1 cellular context compared by ENCODE assay signal in the genomic region with DNA sequence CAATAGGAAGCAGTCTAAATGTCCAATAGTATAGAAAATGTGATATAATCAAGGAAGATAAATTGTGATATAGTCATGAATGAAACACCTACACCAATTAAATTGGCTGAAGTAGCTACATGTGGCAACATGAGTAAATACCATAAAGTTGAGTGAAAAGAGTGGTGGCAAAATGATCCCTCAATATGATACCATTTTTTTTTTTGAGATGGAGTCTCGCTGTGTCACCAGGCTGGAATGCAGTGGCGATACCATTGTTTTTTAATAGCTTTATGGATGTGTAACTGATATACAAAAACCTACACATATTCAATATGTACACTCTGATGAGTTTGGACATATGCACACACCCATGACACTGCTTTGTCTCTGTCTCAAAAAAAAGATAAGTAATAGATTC.
TF ChIP-seq lines count a peak whose summit lies in the region.

No MANE protein-coding gene starts in this region.

TF ChIP-seq in HCT116, 20 proteins besides CTCF, POLR2A, EP300 and RAD21:
- no peak for TF ChIP-seq ZNF274 (IDR thresholded peaks at IDR 0.05; ENCODE audit: low read depth, low read length)
- TF ChIP-seq ELF1 (IDR thresholded peaks at IDR 0.05; ENCODE audit: borderline replicate concordance, low read depth), result no peak
- TF ChIP-seq SRF (IDR thresholded peaks at IDR 0.05; ENCODE audit: low read depth), result no peak
- TF ChIP-seq, protein P1, sequence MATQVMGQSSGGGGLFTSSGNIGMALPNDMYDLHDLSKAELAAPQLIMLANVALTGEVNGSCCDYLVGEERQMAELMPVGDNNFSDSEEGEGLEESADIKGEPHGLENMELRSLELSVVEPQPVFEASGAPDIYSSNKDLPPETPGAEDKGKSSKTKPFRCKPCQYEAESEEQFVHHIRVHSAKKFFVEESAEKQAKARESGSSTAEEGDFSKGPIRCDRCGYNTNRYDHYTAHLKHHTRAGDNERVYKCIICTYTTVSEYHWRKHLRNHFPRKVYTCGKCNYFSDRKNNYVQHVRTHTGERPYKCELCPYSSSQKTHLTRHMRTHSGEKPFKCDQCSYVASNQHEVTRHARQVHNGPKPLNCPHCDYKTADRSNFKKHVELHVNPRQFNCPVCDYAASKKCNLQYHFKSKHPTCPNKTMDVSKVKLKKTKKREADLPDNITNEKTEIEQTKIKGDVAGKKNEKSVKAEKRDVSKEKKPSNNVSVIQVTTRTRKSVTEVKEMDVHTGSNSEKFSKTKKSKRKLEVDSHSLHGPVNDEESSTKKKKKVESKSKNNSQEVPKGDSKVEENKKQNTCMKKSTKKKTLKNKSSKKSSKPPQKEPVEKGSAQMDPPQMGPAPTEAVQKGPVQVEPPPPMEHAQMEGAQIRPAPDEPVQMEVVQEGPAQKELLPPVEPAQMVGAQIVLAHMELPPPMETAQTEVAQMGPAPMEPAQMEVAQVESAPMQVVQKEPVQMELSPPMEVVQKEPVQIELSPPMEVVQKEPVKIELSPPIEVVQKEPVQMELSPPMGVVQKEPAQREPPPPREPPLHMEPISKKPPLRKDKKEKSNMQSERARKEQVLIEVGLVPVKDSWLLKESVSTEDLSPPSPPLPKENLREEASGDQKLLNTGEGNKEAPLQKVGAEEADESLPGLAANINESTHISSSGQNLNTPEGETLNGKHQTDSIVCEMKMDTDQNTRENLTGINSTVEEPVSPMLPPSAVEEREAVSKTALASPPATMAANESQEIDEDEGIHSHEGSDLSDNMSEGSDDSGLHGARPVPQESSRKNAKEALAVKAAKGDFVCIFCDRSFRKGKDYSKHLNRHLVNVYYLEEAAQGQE (IDR thresholded peaks at IDR 0.05; ENCODE audit: low read depth), result no peak
- no peak for TF ChIP-seq EZH2 (IDR thresholded peaks at IDR 0.05)
- no peak for TF ChIP-seq SP1 (IDR thresholded peaks at IDR 0.05; ENCODE audit: low read depth)
- no peak for TF ChIP-seq TCF7L2 (IDR thresholded peaks at IDR 0.05; ENCODE audit: borderline replicate concordance, extremely low read depth, insufficient read depth, insufficient read length)
- no peak for TF ChIP-seq ZFX (IDR thresholded peaks at IDR 0.05)
- no peak for TF ChIP-seq CEBPB (IDR thresholded peaks at IDR 0.05; ENCODE audit: low read depth)
- TF ChIP-seq SIN3A (IDR thresholded peaks at IDR 0.05; ENCODE audit: low read depth), result no peak
- no peak for TF ChIP-seq YY1 (IDR thresholded peaks at IDR 0.05; ENCODE audit: extremely low read depth, insufficient replicate concordance, low read depth, low read length)
- TF ChIP-seq EZH2phosphoT487 (IDR thresholded peaks at IDR 0.05; ENCODE audit: borderline replicate concordance), result no peak
- TF ChIP-seq CBX3 (IDR thresholded peaks at IDR 0.05; ENCODE audit: low read depth), result no peak
